In genomic region chr12:418432-418831, GRCh38 we compare ENCODE assay signal across 11 cellular contexts. TPM values are rescaled to one million over a fixed set of nuclear protein-coding genes. Genes with fewer than 3 reads are reported as not detected.
"Had no signal": no experiment of that assay in that cellular context is flagged by ENCODE, and none has a peak within 500 bp of the region (broad histone marks: within the 10 kb centered on the region; RNA-seq: fewer than 3 reads in every experiment).

No MANE protein-coding gene starts in this region.

- H2AFZ ChIP-seq: GM23248, GM23338 had no signal

- H3K9ac ChIP-seq: GM23248 had no signal

- FAIRE-seq: H1, H54 had no signal

- H3K4me2 ChIP-seq: GM23338 had no signal

- H3K9me3 ChIP-seq: HAP-1 had no signal

- DNase-seq: GM23248, GOT3, H7, H9, HCEC 1CT, HFFc6 had no signal

- H3K4me1 ChIP-seq: HAP-1 had no signal

- H3K4me3 ChIP-seq: GM23248, GM23338, HAP-1 had no signal

- H3K27ac Mint-ChIP-seq: GM23338, H9, HFFc6 had no signal

- ATAC-seq: GM23338, HCT116 had no signal

- H3K27ac ChIP-seq: GM23248 had no signal

- H3K4me1 Mint-ChIP-seq: GM23338, H9 had no signal

- H3K4me3 Mint-ChIP-seq: GM23338, H9, HFFc6 had no signal

- H3K9me3 Mint-ChIP-seq: GM23338, H9, HFFc6 had no signal

RNA-seq across cellular contexts. Expression of gene B4GALNT3, which starts 41.3 kb away (rescaled TPM):
- total RNA-seq: HFFc6 had no signal
- polyA plus RNA-seq: GM23248 had no signal
